In genomic region chr7:106865130-106866115, GRCh38 we compare ENCODE assay signal across 8 cellular contexts. TPM values are rescaled to one million over a fixed set of nuclear protein-coding genes. Genes with fewer than 3 reads are reported as not detected.
DNase-seq lines count a peak whose midpoint lies in the region; ATAC-seq, FAIRE-seq and TF ChIP-seq lines count a peak whose summit lies in the region.

TSS of gene PIK3CG (plus strand) at chr7:106865282. CDS start at chr7:106867562, 2,280 bp downstream.

- peak within 1 kb of the TSS; percentile 88 for H3K4me3 Mint-ChIP-seq in central memory CD8-positive, alpha-beta T cell

- peaks cover 33% of the 10 kb centered on the region for H3K36me3 ChIP-seq in KOPT-K1 (ENCODE audit: insufficient read depth, low read length)

- DNase-seq in GM12892 (ENCODE audit: insufficient read length) (peak; percentile 32), pulmonary artery endothelial cell (ENCODE audit: low read depth, low spot score) (peak; percentile 27), NCI-H774 (lab: John Stamatoyannopoulos, UW) (no peak), NCI-H82 treated with DMSO at 0.1 percent for 48 hours (lab: John Stamatoyannopoulos, UW; ENCODE audit: unreplicated experiment) (no peak)
- peak in 1 of 2 donors; percentile 36 for DNase-seq in central memory CD8-positive, alpha-beta T cell (ENCODE audit: low spot score in 2 of 2)
- DNase-seq in NK-92 treated with Interleukin-12 subunit alpha and Interleukin-12 subunit beta, amount 100 ng/mL, for 24 hours (lab: John Stamatoyannopoulos, UW): no peak

- peak within 1 kb of the TSS; percentile 87 for H3K27ac ChIP-seq in KOPT-K1 (ENCODE audit: low read depth, low read length, poor library complexity, severe bottlenecking)

- FAIRE-seq in GM12892 (lab: Jason Lieb, UNC): peak; percentile 87

- no peaks in the 10 kb centered on the region for H3K9me3 Mint-ChIP-seq in central memory CD8-positive, alpha-beta T cell

- H3K4me1 Mint-ChIP-seq in central memory CD8-positive, alpha-beta T cell: peaks cover 68% of the 10 kb centered on the region

- H3K27ac Mint-ChIP-seq in central memory CD8-positive, alpha-beta T cell (ENCODE audit: low read depth): peak within 1 kb of the TSS; percentile 87

- no peak for TF ChIP-seq POLR2A in GM12892 (IDR thresholded peaks at IDR 0.05; ENCODE audit: low read depth, low read length)

- peaks cover 23% of the 10 kb centered on the region for H3K36me3 Mint-ChIP-seq in central memory CD8-positive, alpha-beta T cell (ENCODE audit: insufficient read depth)

- ATAC-seq in GM21529 (IDR thresholded peaks at IDR 0.05; ENCODE audit: unreplicated experiment): peak; percentile 68
- peak; percentile 93 for ATAC-seq in central memory CD8-positive, alpha-beta T cell (replicated peaks; ENCODE audit: extremely low read depth, poor library complexity, severe bottlenecking)

- H3K9me3 ChIP-seq in KOPT-K1 (ENCODE audit: insufficient read depth, low read length, poor library complexity, severe bottlenecking): no peaks in the 10 kb centered on the region

- H3K27me3 Mint-ChIP-seq in central memory CD8-positive, alpha-beta T cell: no peaks in the 10 kb centered on the region

RNA-seq across cellular contexts. Expression of gene PIK3CG, which starts in this region (rescaled TPM):
- polyA plus RNA-seq in GM12892 (2012; ENCODE audit: missing spikeins): 5.5 TPM
- 11.6 and 12.2 TPM in 2 replicates for total RNA-seq in pulmonary artery endothelial cell

Comparison
In these comparisons a context has a peak if more than half of its experiments do, and no peak if none do; other contexts are left out.
1. DNase-seq: peak in GM12892 (single experiment) and pulmonary artery endothelial cell (single experiment); none in NK-92 treated with Interleukin-12 subunit alpha and Interleukin-12 subunit beta, amount 100 ng/mL, for 24 hours (single experiment), NCI-H774 (single experiment) and NCI-H82 treated with DMSO at 0.1 percent for 48 hours (single experiment).